ENCODE assay signal across 25 cellular contexts in the genomic region with DNA sequence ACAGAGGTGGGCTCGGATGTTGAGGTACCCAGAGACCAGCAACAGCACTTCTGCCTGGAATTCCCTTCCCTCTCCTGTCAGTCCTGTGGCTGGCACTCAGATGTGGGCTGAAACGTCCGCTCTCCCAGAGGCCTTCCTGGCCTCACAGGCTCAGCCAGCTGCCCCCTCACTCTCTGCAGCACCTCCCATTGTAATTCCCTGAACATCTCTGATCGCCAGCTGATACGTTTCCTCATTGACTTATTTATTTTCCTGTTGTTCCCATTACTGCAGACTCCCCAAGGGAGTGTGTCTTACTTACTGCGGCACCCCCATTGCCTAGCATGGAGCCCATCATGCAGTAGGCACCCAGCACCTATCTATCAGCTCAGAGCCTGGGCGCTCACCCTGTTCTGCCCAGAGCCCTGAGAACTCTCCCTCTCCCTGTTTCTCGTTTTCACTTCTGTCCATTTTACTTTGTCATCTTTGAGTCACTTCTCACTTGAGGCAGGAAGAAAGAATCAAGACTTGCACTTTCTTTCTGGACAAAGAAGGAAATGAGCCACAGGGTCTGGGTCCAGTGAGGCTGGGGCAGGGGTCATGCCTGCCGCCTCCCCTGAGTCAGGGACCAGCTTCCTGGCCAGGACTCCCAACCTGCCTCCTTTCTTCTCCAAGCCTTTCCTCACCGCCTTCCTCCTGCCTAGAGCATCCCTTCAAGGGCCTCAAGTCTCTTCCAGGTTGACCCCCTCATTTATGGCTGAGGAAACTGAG. TPM values are rescaled to one million over a fixed set of nuclear protein-coding genes. Genes with fewer than 3 reads are reported as not detected.
A peak's percentile ranks its signal among the peaks of the same experiment; 100 is the strongest.
DNase-seq lines count a peak whose midpoint lies in the region; ATAC-seq and TF ChIP-seq lines count a peak whose summit lies in the region.
"Had no signal": no experiment of that assay in that cellular context is flagged by ENCODE, and none has a peak within 500 bp of the region (broad histone marks: within the 10 kb centered on the region; RNA-seq: fewer than 3 reads in every experiment).

No MANE protein-coding gene starts in this region.

- ATAC-seq in right cardiac atrium (peak in 1 of 2 donors; percentile 46), upper lobe of left lung (ENCODE audit: low FRiP score in 2 of 2) (no peak), HG02571 (IDR thresholded peaks at IDR 0.05; ENCODE audit: unreplicated experiment) (no peak)
- ATAC-seq: naive thymus-derived CD8-positive, alpha-beta T cell; pancreas had no signal

- no peak overlapping the region for H3K9ac ChIP-seq in neural progenitor cell

- no peak for TF ChIP-seq EP300 in upper lobe of left lung (IDR thresholded peaks at IDR 0.05)

- no peak overlapping the region for H3K4me2 ChIP-seq in neural progenitor cell

- no peaks in the 10 kb centered on the region for H3K79me2 ChIP-seq in neural progenitor cell (ENCODE audit: low read depth)

- H3K27ac ChIP-seq in adipose tissue (ENCODE audit: low read depth, low read length) (peak overlapping the region; percentile 61), right cardiac atrium (ENCODE audit: low read length) (peak overlapping the region; percentile 73), neural progenitor cell (no peak overlapping the region), upper lobe of left lung (peak overlapping the region; percentile 35 to 76 (median 64)), adrenal gland (peak overlapping the region in 1 of 5 donors; percentile 29)
- H3K27ac ChIP-seq: cardiac muscle cell, pancreas, vagina had no signal

- peaks cover 18% of the 10 kb centered on the region for H3K4me1 Mint-ChIP-seq in neural progenitor cell
- H3K4me1 Mint-ChIP-seq: naive thymus-derived CD8-positive, alpha-beta T cell had no signal

- H3K9me3 Mint-ChIP-seq in neural progenitor cell, result peaks cover 8% of the 10 kb centered on the region
- H3K9me3 Mint-ChIP-seq: activated T-cell treated with anti-CD3 and anti-CD28 coated beads, Interleukin-2, amount 50 U/mL, for 24 hours; CD4-positive, alpha-beta T cell had no signal

- H3K4me3 Mint-ChIP-seq in neural progenitor cell, result no peak overlapping the region
- H3K4me3 Mint-ChIP-seq: activated T-cell treated with anti-CD3 and anti-CD28 coated beads, Interleukin-2, amount 50 U/mL, for 24 hours; CD4-positive, alpha-beta T cell; naive thymus-derived CD8-positive, alpha-beta T cell had no signal

- H3K27me3 ChIP-seq in right cardiac atrium (ENCODE audit: control insufficient read depth, insufficient read depth) (no peaks in the 10 kb centered on the region), neural progenitor cell (no peaks in the 10 kb centered on the region), upper lobe of left lung (no peaks in the 10 kb centered on the region), adrenal gland (no peaks in the 10 kb centered on the region)
- H3K27me3 ChIP-seq: cardiac muscle cell, pancreas, sigmoid colon, vagina had no signal

- no peak overlapping the region for H2AFZ ChIP-seq in neural progenitor cell (replicated peaks)

- H3K9me3 ChIP-seq in right cardiac atrium (ENCODE audit: control insufficient read depth, low read length) (no peaks in the 10 kb centered on the region), neural progenitor cell (ENCODE audit: low read depth) (no peaks in the 10 kb centered on the region), upper lobe of left lung (no peaks in the 10 kb centered on the region), adrenal gland (replicated peaks in 1 of 3) (no peaks in the 10 kb centered on the region)
- H3K9me3 ChIP-seq: pancreas, sigmoid colon, vagina had no signal

- peak overlapping the region; percentile 84 for H3K27ac Mint-ChIP-seq in neural progenitor cell
- H3K27ac Mint-ChIP-seq: activated T-cell treated with anti-CD3 and anti-CD28 coated beads, Interleukin-2, amount 50 U/mL, for 24 hours; CD4-positive, alpha-beta T cell had no signal

- DNase-seq in right cardiac atrium (no peak), neural progenitor cell (ENCODE audit: low spot score) (no peak), upper lobe of left lung (no peak), NCI-H1930 (lab: John Stamatoyannopoulos, UW) (no peak), adrenal gland (no peak)
- DNase-seq: activated CD8-positive, alpha-beta memory T cell treated with anti-CD3 and anti-CD28 coated beads for 24 hours; activated naive CD4-positive, alpha-beta T cell treated with Interleukin-2 at 50 U/mL for 16 hours; activated T-cell treated with anti-CD3 and anti-CD28 coated beads, Interleukin-2, amount 50 U/mL, for 24 hours; CD4-positive, alpha-beta T cell; DMS 273 treated with DMSO at 0.1 percent for 48 hours; KBM-7; mesendoderm; naive thymus-derived CD8-positive, alpha-beta T cell; NCI-H146; NCI-H2227 treated with DMSO at 0.1 percent for 48 hours; NCI-H774; pancreas; SHP77 treated with DMSO at 0.1 percent for 48 hours; sigmoid colon; substantia nigra had no signal

- H3K36me3 Mint-ChIP-seq in neural progenitor cell, result peaks cover 3% of the 10 kb centered on the region
- H3K36me3 Mint-ChIP-seq: naive thymus-derived CD8-positive, alpha-beta T cell had no signal

- TF ChIP-seq POLR2A in upper lobe of left lung (IDR thresholded peaks at IDR 0.05) (no peak), adrenal gland (IDR thresholded peaks at IDR 0.05) (no peak)

- H3K4me3 ChIP-seq in right cardiac atrium (ENCODE audit: low read length) (no peak overlapping the region), neural progenitor cell (no peak overlapping the region), upper lobe of left lung (no peak overlapping the region), adrenal gland (no peak overlapping the region)
- H3K4me3 ChIP-seq: cardiac muscle cell, pancreas, sigmoid colon, vagina had no signal

- no peaks in the 10 kb centered on the region for H3F3A ChIP-seq in neural progenitor cell (ENCODE audit: low read depth)

- no peak for TF ChIP-seq CTCF in neural progenitor cell (IDR thresholded peaks at IDR 0.05)
- no peak for TF ChIP-seq CTCF in upper lobe of left lung (IDR thresholded peaks at IDR 0.05)
- no peak for TF ChIP-seq CTCF in adrenal gland (IDR thresholded peaks at IDR 0.05)

- peaks cover 7% of the 10 kb centered on the region for H3K4me1 ChIP-seq in right cardiac atrium (ENCODE audit: control insufficient read depth, insufficient read depth, low read length)
- peaks cover 17% of the 10 kb centered on the region for H3K4me1 ChIP-seq in neural progenitor cell
- H3K4me1 ChIP-seq in upper lobe of left lung, result peaks cover 3 to 47% (median 27%) of the 10 kb centered on the region in 4 donors
- no peaks in the 10 kb centered on the region for H3K4me1 ChIP-seq in adrenal gland (replicated peaks in 1 of 2)
- H3K4me1 ChIP-seq: pancreas, sigmoid colon, vagina had no signal

- intact Hi-C loops in right cardiac atrium (cut with DNase I) (no loop called here), adrenal gland (cut with DNase I) (no loop called here)

- peaks cover 13% of the 10 kb centered on the region for H3K27me3 Mint-ChIP-seq in neural progenitor cell (ENCODE audit: insufficient read depth, low read depth)
- H3K27me3 Mint-ChIP-seq: CD4-positive, alpha-beta T cell had no signal

- no peaks in the 10 kb centered on the region for H4K20me1 ChIP-seq in neural progenitor cell (ENCODE audit: low read depth)

- WGBS in adipose tissue, 3 donors, result 73 to 81% (median 74%) methylated on average over 10 of the region's 10 CpGs
- WGBS in right cardiac atrium, result 71% methylated on average over 10 of the region's 10 CpGs
- WGBS in upper lobe of left lung, 2 donors, result 62 to 70% methylated on average over 9 to 10 of the region's 10 CpGs
- 73 to 77% (median 76%) methylated on average over 9 to 10 of the region's 10 CpGs for WGBS in adrenal gland, 4 donors

- H3K36me3 ChIP-seq in neural progenitor cell, result no peaks in the 10 kb centered on the region
- H3K36me3 ChIP-seq in upper lobe of left lung, result peaks cover 0 to 13% (median 0%) of the 10 kb centered on the region in 4 donors
- H3K36me3 ChIP-seq in adrenal gland (replicated peaks in 1 of 2), result no peaks in the 10 kb centered on the region
- H3K36me3 ChIP-seq: cardiac muscle cell, pancreas, sigmoid colon, vagina had no signal

RNA-seq across cellular contexts. Expression of gene CDH5, which starts 10.3 kb away (rescaled TPM):
- polyA plus RNA-seq in adipose tissue, result 10 to 100 TPM; 10.3 to 82.7 (median 54.0) TPM
- 10 to 100 TPM; 22.9 to 47.0 (median 40.9) TPM for total RNA-seq in right cardiac atrium
- 32.8 TPM for polyA plus RNA-seq in right cardiac atrium
- total RNA-seq in neural progenitor cell (ENCODE audit: low replicate concordance), result 0.25 TPM in 1 of 2 replicates, not detected in the other
- 100 to 1,000 TPM in 3 of 6 donors, 10 to 100 TPM in 3; 54.5 to 146 (median 89.8) TPM for total RNA-seq in upper lobe of left lung
- total RNA-seq in adrenal gland, result 10 to 100 TPM; 19.7 to 50.9 (median 31.3) TPM
- 10 to 100 TPM; 13.8 to 24.0 (median 15.0) TPM for polyA plus RNA-seq in adrenal gland
- total RNA-seq: CD4-positive, alpha-beta T cell; naive thymus-derived CD8-positive, alpha-beta T cell; OCI-LY7 had no signal
- polyA plus RNA-seq: naive thymus-derived CD8-positive, alpha-beta T cell had no signal

RNA-seq across cellular contexts. Expression of gene BEAN1, which starts 50.3 kb away (rescaled TPM):
- under 1 TPM; 0.10 to 0.34 (median 0.27) TPM for polyA plus RNA-seq in adipose tissue
- total RNA-seq in right cardiac atrium, result 1 to 10 TPM in 3 of 4 donors, under 1 TPM in 1; 0.79 to 1.5 (median 1.2) TPM
- polyA plus RNA-seq in right cardiac atrium, result 0.41 TPM
- 0.32 and 0.34 TPM in 2 replicates for total RNA-seq in neural progenitor cell (ENCODE audit: low replicate concordance)
- total RNA-seq in upper lobe of left lung, result 1 to 10 TPM in 1 of 6 donors, under 1 TPM in 3, not detected in 2; 0.22 to 1.0 (median 0.35) TPM
- total RNA-seq in adrenal gland, result under 1 TPM in 6 of 8 donors, not detected in 2; 0.11 to 0.54 (median 0.19) TPM
- under 1 TPM; 0.16 to 0.29 (median 0.20) TPM for polyA plus RNA-seq in adrenal gland
- total RNA-seq: CD4-positive, alpha-beta T cell; naive thymus-derived CD8-positive, alpha-beta T cell; vagina had no signal
- polyA plus RNA-seq: naive thymus-derived CD8-positive, alpha-beta T cell had no signal

Comparison
In these comparisons a context has a peak if more than half of its experiments do, and no peak if none do; other contexts are left out.
1. RNA of gene CDH5, which starts 10.3 kb away (total RNA-seq): 54.5 to 146 TPM in upper lobe of left lung, 22.9 to 47.0 TPM in right cardiac atrium and 19.7 to 50.9 TPM in adrenal gland; 0.25 TPM in neural progenitor cell; every median in the first group is over 10 times any median in the second.